ENCODE assay signal across 20 cellular contexts in genomic region chr10:44773565-44773964, GRCh38.
"Had no signal": no experiment of that assay in that cellular context is flagged by ENCODE, and none has a peak within 500 bp of the region (broad histone marks: within the 10 kb centered on the region; RNA-seq: fewer than 3 reads in every experiment).

No MANE protein-coding gene starts in this region.

- H3K27ac ChIP-seq: brain microvascular endothelial cell, colonic mucosa, epithelial cell of prostate had no signal

- DNase-seq: activated CD4-positive, alpha-beta memory T cell treated with anti-CD3 and anti-CD28 coated beads, Interleukin-2, amount 10 ng/mL, durations not matched to agents 7 days and 5 days; activated CD4-positive, alpha-beta T cell treated with anti-CD3 and anti-CD28 coated beads for 1 hour; activated CD4-positive, alpha-beta T cell treated with anti-CD3 and anti-CD28 coated beads for 4 hours; activated CD4-positive, alpha-beta T cell treated with anti-CD3 and anti-CD28 coated beads, Interleukin-2, amount 10 ng/mL, durations not matched to agents 7 days and 5 days; activated CD4-positive, alpha-beta T cell treated with anti-CD3 and anti-CD28 coated beads, Interleukin-2, amount 50 U/mL, for 4 hours; activated CD8-positive, alpha-beta memory T cell treated with anti-CD3 and anti-CD28 coated beads for 24 hours; activated effector memory CD4-positive, alpha-beta T cell treated with Interleukin-2 at 50 U/mL for 16 hours; activated gamma-delta T cell treated with Interleukin-2 at 50 U/mL for 16 hours; activated naive CD4-positive, alpha-beta T cell treated with anti-CD3 and anti-CD28 coated beads, Interleukin-2, amount 50 U/mL, for 16 hours; activated naive CD4-positive, alpha-beta T cell treated with Interleukin-2 at 50 U/mL for 16 hours; activated T-cell treated with anti-CD3 and anti-CD28 coated beads, Interleukin-2, amount 50 U/mL, for 4 hours; amniotic stem cell; anterior cingulate cortex; brain microvascular endothelial cell; colonic mucosa; effector CD8-positive, alpha-beta T cell; foreskin fibroblast; T-helper 2 cell had no signal

- H3K27me3 ChIP-seq: brain microvascular endothelial cell, colonic mucosa had no signal

- H3K36me3 ChIP-seq: brain microvascular endothelial cell, colonic mucosa had no signal

- H3K9me3 ChIP-seq: colonic mucosa had no signal

- H3K4me3 ChIP-seq: colonic mucosa had no signal

- H3K4me1 ChIP-seq: colonic mucosa had no signal

- ATAC-seq: activated T-cell treated with anti-CD3 and anti-CD28 coated beads, Interleukin-2, amount 50 U/mL, for 4 hours; activated T-helper 17 cell treated with anti-CD3 and anti-CD28 coated beads, Interleukin-2, amount 50 U/mL, for 72 hours had no signal
